1 cellular context compared by ENCODE assay signal in the genomic region with DNA sequence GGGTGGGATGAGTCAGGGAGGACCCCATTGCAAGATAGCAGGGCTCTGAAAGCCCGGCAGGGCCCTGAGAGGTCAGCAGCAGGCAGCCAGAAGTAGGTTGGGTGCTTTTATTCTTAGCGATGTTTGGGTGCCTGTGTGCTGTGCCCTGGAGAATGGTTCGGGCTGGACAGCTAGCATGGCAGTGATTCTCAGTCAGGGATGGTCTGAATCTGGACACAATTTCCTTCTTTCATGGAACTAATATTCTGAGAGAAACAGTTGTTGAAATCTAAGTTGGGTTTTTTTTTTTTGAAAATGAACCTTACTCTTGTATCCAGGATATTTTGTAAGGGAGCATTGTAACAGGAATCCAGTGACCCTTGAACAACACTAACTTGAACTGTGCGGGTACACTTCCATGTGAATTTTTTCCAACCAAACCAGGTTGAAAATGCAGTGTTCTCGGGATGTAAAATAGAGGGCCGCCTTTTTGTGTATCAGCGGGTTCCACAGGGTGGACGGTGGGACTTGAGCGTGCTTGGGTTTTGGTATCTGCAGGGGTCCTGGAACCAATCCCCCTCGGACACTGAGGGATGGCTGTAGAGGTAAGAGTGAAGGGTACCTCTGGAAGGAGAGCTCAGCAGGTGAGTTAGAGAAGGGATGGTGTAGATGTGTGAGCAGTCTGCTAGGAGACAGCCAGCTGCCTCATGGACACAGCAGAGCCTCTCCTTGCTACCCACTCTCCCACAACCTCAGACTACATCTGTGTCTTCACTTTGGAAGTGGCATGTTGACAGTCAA.
TF ChIP-seq lines count a peak whose summit lies in the region.

No MANE protein-coding gene starts in this region.

TF ChIP-seq in HepG2, 621 proteins besides CTCF, POLR2A, EP300 and RAD21 (continued from another document):
- TF ChIP-seq, protein P1, sequence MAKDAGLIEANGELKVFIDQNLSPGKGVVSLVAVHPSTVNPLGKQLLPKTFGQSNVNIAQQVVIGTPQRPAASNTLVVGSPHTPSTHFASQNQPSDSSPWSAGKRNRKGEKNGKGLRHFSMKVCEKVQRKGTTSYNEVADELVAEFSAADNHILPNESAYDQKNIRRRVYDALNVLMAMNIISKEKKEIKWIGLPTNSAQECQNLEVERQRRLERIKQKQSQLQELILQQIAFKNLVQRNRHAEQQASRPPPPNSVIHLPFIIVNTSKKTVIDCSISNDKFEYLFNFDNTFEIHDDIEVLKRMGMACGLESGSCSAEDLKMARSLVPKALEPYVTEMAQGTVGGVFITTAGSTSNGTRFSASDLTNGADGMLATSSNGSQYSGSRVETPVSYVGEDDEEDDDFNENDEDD (CRISPR knock-in tag; IDR thresholded peaks at IDR 0.05; ENCODE audit: borderline replicate concordance): no peak
- TF ChIP-seq DDIT3 (CRISPR knock-in tag; IDR thresholded peaks at IDR 0.05): no peak
- TF ChIP-seq ARID4A (CRISPR knock-in tag; IDR thresholded peaks at IDR 0.05; ENCODE audit: borderline replicate concordance): peak; percentile 14; the same call in 1 of the 2 replicates
- no peak for TF ChIP-seq CREB3 (CRISPR knock-in tag; IDR thresholded peaks at IDR 0.05)
- TF ChIP-seq, protein P2, sequence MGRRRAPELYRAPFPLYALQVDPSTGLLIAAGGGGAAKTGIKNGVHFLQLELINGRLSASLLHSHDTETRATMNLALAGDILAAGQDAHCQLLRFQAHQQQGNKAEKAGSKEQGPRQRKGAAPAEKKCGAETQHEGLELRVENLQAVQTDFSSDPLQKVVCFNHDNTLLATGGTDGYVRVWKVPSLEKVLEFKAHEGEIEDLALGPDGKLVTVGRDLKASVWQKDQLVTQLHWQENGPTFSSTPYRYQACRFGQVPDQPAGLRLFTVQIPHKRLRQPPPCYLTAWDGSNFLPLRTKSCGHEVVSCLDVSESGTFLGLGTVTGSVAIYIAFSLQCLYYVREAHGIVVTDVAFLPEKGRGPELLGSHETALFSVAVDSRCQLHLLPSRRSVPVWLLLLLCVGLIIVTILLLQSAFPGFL (CRISPR knock-in tag; IDR thresholded peaks at IDR 0.05): no peak
- TF ChIP-seq, protein P3, sequence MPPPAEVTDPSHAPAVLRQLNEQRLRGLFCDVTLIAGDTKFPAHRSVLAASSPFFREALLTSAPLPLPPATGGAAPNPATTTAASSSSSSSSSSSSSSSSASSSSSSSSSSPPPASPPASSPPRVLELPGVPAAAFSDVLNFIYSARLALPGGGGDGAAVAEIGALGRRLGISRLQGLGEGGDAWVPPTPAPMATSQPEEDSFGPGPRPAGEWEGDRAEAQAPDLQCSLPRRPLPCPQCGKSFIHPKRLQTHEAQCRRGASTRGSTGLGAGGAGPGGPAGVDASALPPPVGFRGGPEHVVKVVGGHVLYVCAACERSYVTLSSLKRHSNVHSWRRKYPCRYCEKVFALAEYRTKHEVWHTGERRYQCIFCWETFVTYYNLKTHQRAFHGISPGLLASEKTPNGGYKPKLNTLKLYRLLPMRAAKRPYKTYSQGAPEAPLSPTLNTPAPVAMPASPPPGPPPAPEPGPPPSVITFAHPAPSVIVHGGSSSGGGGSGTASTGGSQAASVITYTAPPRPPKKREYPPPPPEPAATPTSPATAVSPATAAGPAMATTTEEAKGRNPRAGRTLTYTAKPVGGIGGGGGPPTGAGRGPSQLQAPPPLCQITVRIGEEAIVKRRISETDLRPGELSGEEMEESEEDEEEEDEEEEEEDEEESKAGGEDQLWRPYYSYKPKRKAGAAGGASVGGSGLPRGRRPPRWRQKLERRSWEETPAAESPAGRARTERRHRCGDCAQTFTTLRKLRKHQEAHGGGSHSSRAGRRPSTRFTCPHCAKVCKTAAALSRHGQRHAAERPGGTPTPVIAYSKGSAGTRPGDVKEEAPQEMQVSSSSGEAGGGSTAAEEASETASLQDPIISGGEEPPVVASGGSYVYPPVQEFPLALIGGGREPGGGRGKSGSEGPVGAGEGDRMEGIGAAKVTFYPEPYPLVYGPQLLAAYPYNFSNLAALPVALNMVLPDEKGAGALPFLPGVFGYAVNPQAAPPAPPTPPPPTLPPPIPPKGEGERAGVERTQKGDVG (CRISPR knock-in tag; IDR thresholded peaks at IDR 0.05; ENCODE audit: borderline replicate concordance): no peak
- TF ChIP-seq ZNF691 (CRISPR knock-in tag; IDR thresholded peaks at IDR 0.05; ENCODE audit: borderline replicate concordance, low read depth): no peak
- no peak for TF ChIP-seq ZNF432 (CRISPR knock-in tag; IDR thresholded peaks at IDR 0.05; ENCODE audit: borderline replicate concordance)
- no peak for TF ChIP-seq BRCA1 (CRISPR knock-in tag; IDR thresholded peaks at IDR 0.05)
- TF ChIP-seq ZNF446 (CRISPR knock-in tag; IDR thresholded peaks at IDR 0.05): no peak
- TF ChIP-seq RORA (CRISPR knock-in tag; IDR thresholded peaks at IDR 0.05): no peak
- no peak for TF ChIP-seq ZNF558 (CRISPR knock-in tag; IDR thresholded peaks at IDR 0.05; ENCODE audit: borderline replicate concordance)
- no peak for TF ChIP-seq NFYC (CRISPR knock-in tag; IDR thresholded peaks at IDR 0.05)
- no peak for TF ChIP-seq ZNF44 (CRISPR knock-in tag; IDR thresholded peaks at IDR 0.05)
- no peak for TF ChIP-seq SRSF9 (IDR thresholded peaks at IDR 0.05; ENCODE audit: borderline replicate concordance, insufficient read depth, low read depth, low read length, poor library complexity, severe bottlenecking)
- TF ChIP-seq ZSCAN29 (CRISPR knock-in tag; conservative IDR thresholded peaks at IDR 0.05): 0 out of 2 replicates have a peak, but pooled peaks have one; percentile 26
- TF ChIP-seq NCOA1 (CRISPR knock-in tag; IDR thresholded peaks at IDR 0.05): no peak
- peak; percentile 73 for TF ChIP-seq ZNF362 (CRISPR knock-in tag; IDR thresholded peaks at IDR 0.05; ENCODE audit: borderline replicate concordance)
- TF ChIP-seq SMAD3 (CRISPR knock-in tag; IDR thresholded peaks at IDR 0.05): no peak
- TF ChIP-seq ZNF619 (CRISPR knock-in tag; IDR thresholded peaks at IDR 0.05): no peak
- TF ChIP-seq HNF4A (CRISPR knock-in tag; IDR thresholded peaks at IDR 0.05): 0 out of 2 replicates have a peak, but pooled peaks have one; percentile 33
- TF ChIP-seq, protein P4, sequence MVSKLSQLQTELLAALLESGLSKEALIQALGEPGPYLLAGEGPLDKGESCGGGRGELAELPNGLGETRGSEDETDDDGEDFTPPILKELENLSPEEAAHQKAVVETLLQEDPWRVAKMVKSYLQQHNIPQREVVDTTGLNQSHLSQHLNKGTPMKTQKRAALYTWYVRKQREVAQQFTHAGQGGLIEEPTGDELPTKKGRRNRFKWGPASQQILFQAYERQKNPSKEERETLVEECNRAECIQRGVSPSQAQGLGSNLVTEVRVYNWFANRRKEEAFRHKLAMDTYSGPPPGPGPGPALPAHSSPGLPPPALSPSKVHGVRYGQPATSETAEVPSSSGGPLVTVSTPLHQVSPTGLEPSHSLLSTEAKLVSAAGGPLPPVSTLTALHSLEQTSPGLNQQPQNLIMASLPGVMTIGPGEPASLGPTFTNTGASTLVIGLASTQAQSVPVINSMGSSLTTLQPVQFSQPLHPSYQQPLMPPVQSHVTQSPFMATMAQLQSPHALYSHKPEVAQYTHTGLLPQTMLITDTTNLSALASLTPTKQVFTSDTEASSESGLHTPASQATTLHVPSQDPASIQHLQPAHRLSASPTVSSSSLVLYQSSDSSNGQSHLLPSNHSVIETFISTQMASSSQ (IDR thresholded peaks at IDR 0.05; ENCODE audit: low read depth): no peak
- TF ChIP-seq, protein P4 (CRISPR knock-in tag; IDR thresholded peaks at IDR 0.05; ENCODE audit: borderline replicate concordance): no peak
